4 cellular contexts compared by ENCODE assay signal in the genomic region with DNA sequence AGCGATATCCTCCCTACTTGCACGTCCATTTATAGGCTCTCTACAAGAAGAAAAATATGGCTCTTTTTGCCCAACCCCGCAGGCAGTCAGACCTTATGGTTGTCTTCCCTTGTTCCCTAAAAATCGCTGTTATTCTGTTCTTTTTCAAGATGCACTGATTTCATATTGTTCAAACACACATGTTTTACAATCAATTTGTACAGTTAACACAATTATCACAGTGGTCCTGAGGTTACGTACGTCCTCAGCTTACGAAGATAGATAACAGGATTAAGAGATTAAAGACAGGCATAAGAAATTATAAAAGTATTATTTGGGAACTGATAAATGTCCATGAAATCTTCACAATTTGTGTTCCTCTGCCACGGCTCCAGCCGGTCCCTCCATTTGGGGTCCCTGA.
DNase-seq lines count a peak whose midpoint lies in the region; ATAC-seq, FAIRE-seq and TF ChIP-seq lines count a peak whose summit lies in the region.
"Not testable (repeated sequence)": the region's sequence is repeated elsewhere in the genome, so short reads cannot be mapped to it uniquely, and the experiment has no call there.

No MANE protein-coding gene starts in this region.

- TF ChIP-seq EP300 in HepG2 (IDR thresholded peaks at IDR 0.05; ENCODE audit: low read depth in 2 of 2, low read length in 2 of 2); HepG2 (CRISPR knock-in tag; IDR thresholded peaks at IDR 0.05; ENCODE audit: borderline replicate concordance): not testable (repeated sequence)

- H3K4me3 Mint-ChIP-seq in Caco-2 (ENCODE audit: unreplicated experiment): peak overlapping the region; percentile 7
- H3K4me3 Mint-ChIP-seq in endodermal cell: not testable (repeated sequence)

- not testable (repeated sequence) for TF ChIP-seq RAD21 in HepG2 (CRISPR knock-in tag; IDR thresholded peaks at IDR 0.05)

- H3K4me2 ChIP-seq in hepatocyte; HepG2 (ENCODE audit: low read depth, low read length): not testable (repeated sequence)

- not testable (repeated sequence) for TF ChIP-seq CTCF in Caco-2 (IDR thresholded peaks at IDR 0.05; ENCODE audit: insufficient read depth in 1 of 2, low read depth in 1 of 2, low read length in 1 of 2, severe bottlenecking in 1 of 2, unreplicated experiment in 1 of 2); endodermal cell (conservative IDR thresholded peaks at IDR 0.05); hepatocyte (IDR thresholded peaks at IDR 0.05; ENCODE audit: poor library complexity); HepG2 (CRISPR knock-in tag; IDR thresholded peaks at IDR 0.05)

- H3K4me1 ChIP-seq in Caco-2 (peaks cover 41% of the 10 kb centered on the region), HepG2 (ENCODE audit: insufficient read depth, low read length) (peaks cover 57% of the 10 kb centered on the region)
- not testable (repeated sequence) for H3K4me1 ChIP-seq in endodermal cell (ENCODE audit: control insufficient read depth, insufficient read depth, low read length); hepatocyte (ENCODE audit: insufficient read depth)

- not testable (repeated sequence) for H3K27me3 Mint-ChIP-seq in Caco-2 (ENCODE audit: insufficient read depth, unreplicated experiment); endodermal cell (ENCODE audit: insufficient read depth)

- H3K27ac ChIP-seq in endodermal cell (ENCODE audit: low read depth, low read length): not testable (repeated sequence)
- peak overlapping the region; percentile 54 for H3K27ac ChIP-seq in hepatocyte
- H3K27ac ChIP-seq in HepG2 (ENCODE audit: extremely low read length, insufficient read depth, low read length): peak overlapping the region; percentile 58

- FAIRE-seq in HepG2 (lab: Jason Lieb, UNC): not testable (repeated sequence)

- POLR2A ChIA-PET in Caco-2 (lab: Charles Lee); HepG2 (lab: Yijun Ruan, JAX): not testable (repeated sequence)

- CTCF ChIA-PET in Caco-2 (lab: Charles Lee); HepG2 (lab: Yijun Ruan, JAX; ENCODE audit: low intra/inter-chr PET ratio, low total read pairs): not testable (repeated sequence)

- WGBS in endodermal cell (ENCODE audit: insufficient coverage in 1 of 2, insufficient read length in 1 of 2), 2 experiments: 94 to 100% methylated on average over 1 to 8 of the region's 9 CpGs
- WGBS in hepatocyte (ENCODE audit: low lambda C conversion rate, missing lambda C conversion rate): 89% methylated on average over 9 of the region's 9 CpGs
- 98% methylated on average over 9 of the region's 9 CpGs for WGBS in HepG2 (ENCODE audit: low lambda C conversion rate)

- not testable (repeated sequence) for H3K9me2 ChIP-seq in hepatocyte (replicated peaks; ENCODE audit: insufficient read depth)

- intact Hi-C loops in Caco-2 (cut with micrococcal nuclease; ENCODE audit: unreplicated experiment): loop anchor here (1.0 to 2.0 kb wide), 4 partner anchors 24 to 253 kb away; no protein-coding TSS in a partner anchor
- intact Hi-C loops in HepG2 (cut with micrococcal nuclease; ENCODE audit: unreplicated experiment): not testable (repeated sequence)

- in situ Hi-C loops in HepG2 (cut with HindIII; ENCODE audit: extremely low pct_ligation_motif_present, low pct_unique_long_range_greater_than_20kb): not testable (repeated sequence)

- not testable (repeated sequence) for H3K36me3 ChIP-seq in Caco-2 (ENCODE audit: control insufficient read depth, insufficient read depth, low read length); endodermal cell (ENCODE audit: control insufficient read depth, insufficient read depth, low read length); hepatocyte (replicated peaks; ENCODE audit: insufficient read depth, low read depth); HepG2 (replicated peaks in 1 of 2; ENCODE audit: control insufficient read depth in 1 of 2, insufficient read depth in 2 of 2, low read length in 2 of 2)

- peaks cover 33% of the 10 kb centered on the region for H3K9me3 Mint-ChIP-seq in Caco-2 (ENCODE audit: unreplicated experiment)
- H3K9me3 Mint-ChIP-seq in endodermal cell: peaks cover 39% of the 10 kb centered on the region

- H3K79me2 ChIP-seq in hepatocyte; HepG2 (ENCODE audit: insufficient read depth, low read length): not testable (repeated sequence)

- not testable (repeated sequence) for H2AFZ ChIP-seq in hepatocyte; HepG2 (ENCODE audit: low read length)

- H3K9me3 ChIP-seq in Caco-2 (peaks cover 67% of the 10 kb centered on the region), endodermal cell (ENCODE audit: control insufficient read depth, low read length) (peaks cover 38% of the 10 kb centered on the region)
- H3K9me3 ChIP-seq in hepatocyte (ENCODE audit: low read depth); HepG2 (ENCODE audit: low read length): not testable (repeated sequence)

- not testable (repeated sequence) for H4K20me1 ChIP-seq in hepatocyte (ENCODE audit: insufficient read depth, poor library complexity, severe bottlenecking); HepG2 (ENCODE audit: insufficient read depth, low read length)

- not testable (repeated sequence) for BruUV-seq in Caco-2 (replicated peaks; lab: Mats Ljungman, UMichigan); HepG2 (replicated peaks; lab: Mats Ljungman, UMichigan)

- not testable (repeated sequence) for DNase-seq in Caco-2; endodermal cell; hepatocyte (ENCODE audit: low spot score); HepG2 (ENCODE audit: low spot score)

- H3K9ac ChIP-seq in endodermal cell (ENCODE audit: extremely low read depth, low read length, poor library complexity, severe bottlenecking); HepG2 (ENCODE audit: insufficient read depth, low read depth, low read length): not testable (repeated sequence)

- H3K4me3 ChIP-seq in Caco-2 (ENCODE audit: low read depth, low read length); hepatocyte; HepG2 (replicated peaks in 1 of 3; ENCODE audit: insufficient read depth in 1 of 3, low read depth in 2 of 3, low read length in 3 of 3): not testable (repeated sequence)
- H3K4me3 ChIP-seq in endodermal cell (ENCODE audit: low read length): peak overlapping the region; percentile 66

- not testable (repeated sequence) for TF ChIP-seq POLR2A in HepG2 (IDR thresholded peaks at IDR 0.05; ENCODE audit: insufficient read depth in 1 of 2, low read depth in 2 of 2, low read length in 2 of 2)

- H3K4me1 Mint-ChIP-seq in Caco-2 (ENCODE audit: low read depth, unreplicated experiment) (peaks cover 25% of the 10 kb centered on the region), endodermal cell (peaks cover 14% of the 10 kb centered on the region)

- ATAC-seq in HepG2: not testable (repeated sequence)

- H3K36me3 Mint-ChIP-seq in Caco-2 (ENCODE audit: insufficient read depth, unreplicated experiment): peaks cover 26% of the 10 kb centered on the region
- H3K36me3 Mint-ChIP-seq in endodermal cell (ENCODE audit: low read depth): peaks cover 21% of the 10 kb centered on the region

- H3K27me3 ChIP-seq in Caco-2 (replicated peaks; ENCODE audit: control insufficient read depth, insufficient read depth, low read length); endodermal cell (ENCODE audit: control insufficient read depth, insufficient read depth, low read length, poor library complexity, severe bottlenecking); hepatocyte; HepG2 (ENCODE audit: control insufficient read depth in 1 of 2, insufficient read depth in 2 of 2, low read length in 2 of 2): not testable (repeated sequence)

- H3K27ac Mint-ChIP-seq in Caco-2 (ENCODE audit: unreplicated experiment): peak overlapping the region; percentile 27
- not testable (repeated sequence) for H3K27ac Mint-ChIP-seq in endodermal cell

TF ChIP-seq in HepG2, 621 proteins besides CTCF, POLR2A, EP300 and RAD21:
- peak; percentile 97 for TF ChIP-seq ZNF33A (CRISPR knock-in tag; IDR thresholded peaks at IDR 0.05; ENCODE audit: borderline replicate concordance)
